Comparison of ENCODE assay signal across 18 cellular contexts in the genomic region with DNA sequence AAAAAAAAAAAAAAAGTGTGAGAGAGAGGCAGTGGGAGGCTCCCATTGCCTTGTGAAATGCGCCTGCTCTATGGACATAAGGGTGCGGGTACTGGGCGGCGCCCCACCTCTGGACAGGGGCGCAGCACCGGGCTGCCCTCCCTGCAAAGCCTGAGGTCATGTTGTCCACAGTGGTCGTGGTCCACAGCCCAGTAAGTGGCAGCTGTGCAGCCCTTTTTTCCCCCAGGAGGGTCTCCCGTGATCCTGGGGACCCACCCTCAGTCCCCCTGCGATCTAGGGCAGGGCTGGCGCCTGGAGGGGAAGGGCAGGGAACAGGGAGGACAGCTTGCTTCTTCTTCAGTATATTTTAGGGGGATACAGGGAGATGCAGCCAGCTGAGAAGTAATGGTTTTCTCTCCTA. TPM values are rescaled to one million over a fixed set of nuclear protein-coding genes. Genes with fewer than 3 reads are reported as not detected.
DNase-seq lines count a peak whose midpoint lies in the region; ATAC-seq and TF ChIP-seq lines count a peak whose summit lies in the region.
"Had no signal": no experiment of that assay in that cellular context is flagged by ENCODE, and none has a peak within 500 bp of the region (broad histone marks: within the 10 kb centered on the region; RNA-seq: fewer than 3 reads in every experiment).

No MANE protein-coding gene starts in this region.

- dilution Hi-C loops in mammary epithelial cell (cut with HindIII; ENCODE audit: low sequenced_read_pairs), result loop anchor here (10.0 kb wide), 1 partner anchor 120 kb away; no protein-coding TSS in a partner anchor

- H3K27me3 Mint-ChIP-seq in MCF 10A (ENCODE audit: insufficient read depth, unreplicated experiment), result no peaks in the 10 kb centered on the region
- no peaks in the 10 kb centered on the region for H3K27me3 Mint-ChIP-seq in type B pancreatic cell
- peaks cover 4% of the 10 kb centered on the region for H3K27me3 Mint-ChIP-seq in progenitor cell of endocrine pancreas
- H3K27me3 Mint-ChIP-seq: activated naive CD8-positive, alpha-beta T cell treated with anti-CD3 and anti-CD28 coated beads for 36 hours; naive thymus-derived CD8-positive, alpha-beta T cell had no signal

- TF ChIP-seq CTCF in mammary epithelial cell (conservative IDR thresholded peaks at IDR 0.05 in 1 of 2, IDR thresholded peaks at IDR 0.05 in 1 of 2; ENCODE audit: extremely low read depth in 1 of 2, insufficient read depth in 1 of 2, low read depth in 1 of 2, low read length in 2 of 2) (no peak), MCF 10A (IDR thresholded peaks at IDR 0.05; ENCODE audit: unreplicated experiment) (no peak), type B pancreatic cell (conservative IDR thresholded peaks at IDR 0.05) (no peak), progenitor cell of endocrine pancreas (IDR thresholded peaks at IDR 0.05; ENCODE audit: unreplicated experiment) (no peak)

- 98% methylated on average over 7 of the region's 10 CpGs for WGBS in mammary epithelial cell (ENCODE audit: low coverage, missing lambda C conversion rate)

- H3K9me3 ChIP-seq in mammary epithelial cell (replicated peaks; ENCODE audit: insufficient read depth, low read length), result no peaks in the 10 kb centered on the region
- H3K9me3 ChIP-seq: Caco-2, SK-N-SH had no signal

- H3K4me1 Mint-ChIP-seq in MCF 10A (ENCODE audit: insufficient read depth, unreplicated experiment), result no peaks in the 10 kb centered on the region
- no peaks in the 10 kb centered on the region for H3K4me1 Mint-ChIP-seq in type B pancreatic cell (ENCODE audit: unreplicated experiment)
- no peaks in the 10 kb centered on the region for H3K4me1 Mint-ChIP-seq in progenitor cell of endocrine pancreas (ENCODE audit: low read depth)

- H3K4me3 ChIP-seq in mammary epithelial cell (replicated peaks in 1 of 3; ENCODE audit: insufficient read depth in 1 of 3, low read depth in 2 of 3, low read length in 3 of 3), result no peak overlapping the region

- H3K36me3 Mint-ChIP-seq in MCF 10A (ENCODE audit: insufficient read depth, unreplicated experiment) (peaks cover 98% of the 10 kb centered on the region), type B pancreatic cell (peaks cover 25% of the 10 kb centered on the region), progenitor cell of endocrine pancreas (ENCODE audit: insufficient read depth) (peaks cover 19% of the 10 kb centered on the region)

- no peak overlapping the region for H3K27ac ChIP-seq in mammary epithelial cell (ENCODE audit: insufficient read depth, low read depth, low read length)
- peak overlapping the region; percentile 42 for H3K27ac ChIP-seq in cingulate gyrus (ENCODE audit: low read depth, low read length)
- H3K27ac ChIP-seq: brain microvascular endothelial cell, parathyroid adenoma had no signal

- H3K9me3 Mint-ChIP-seq in MCF 10A (ENCODE audit: unreplicated experiment) (no peaks in the 10 kb centered on the region), type B pancreatic cell (no peaks in the 10 kb centered on the region), progenitor cell of endocrine pancreas (ENCODE audit: low read depth) (no peaks in the 10 kb centered on the region)
- H3K9me3 Mint-ChIP-seq: activated naive CD8-positive, alpha-beta T cell treated with anti-CD3 and anti-CD28 coated beads for 36 hours; activated T-helper 1 cell treated with anti-CD3 and anti-CD28 coated beads, Interleukin-12 subunit alpha, Interleukin-12 subunit beta, Interleukin-2, Interleukin-4 antibody, amounts not matched to agents 30 ng/mL and 10 ng/mL and 1 ng/mL, durations not matched to agents 14 hours and 24 hours and 36 hours; naive thymus-derived CD8-positive, alpha-beta T cell had no signal

- H3K36me3 ChIP-seq in mammary epithelial cell (ENCODE audit: insufficient read depth, low read length), result peaks cover 56% of the 10 kb centered on the region

- intact Hi-C loops in mammary epithelial cell (cut with micrococcal nuclease), result no loop called here
- intact Hi-C loops in MCF 10A (cut with micrococcal nuclease), result no loop called here

- peaks cover 17% of the 10 kb centered on the region for H3K79me2 ChIP-seq in mammary epithelial cell (ENCODE audit: insufficient read depth, low read length)

- H4K20me1 ChIP-seq in mammary epithelial cell (ENCODE audit: insufficient read depth, low read length), result no peaks in the 10 kb centered on the region

- CTCF ChIA-PET in mammary epithelial cell (lab: Charles Lee; ENCODE audit: low non-redundant PET), result interaction anchor here (0.6 to 0.7 kb wide), 2 partner anchors 87 to 490 kb away, joined by 3 to 19 read pairs; no protein-coding TSS in a partner anchor
- CTCF ChIA-PET in MCF 10A (lab: Yijun Ruan, JAX), result interaction anchor here (0.6 to 13.4 kb wide), 20 partner anchors 12 to 1223 kb away, joined by 3 to 336 read pairs (median 6); no protein-coding TSS in a partner anchor

- no peak overlapping the region for H3K9ac ChIP-seq in mammary epithelial cell (ENCODE audit: insufficient read depth, low read length)
- H3K9ac ChIP-seq: parathyroid adenoma, SK-N-SH had no signal

- POLR2A ChIA-PET in MCF 10A (lab: Yijun Ruan, JAX), result interaction anchor here (0.6 to 0.9 kb wide), 4 partner anchors 10 to 928 kb away, joined by 3 to 4 read pairs (median 3); no protein-coding TSS in a partner anchor

- H2AFZ ChIP-seq in mammary epithelial cell (ENCODE audit: low read depth, low read length), result no peak overlapping the region
- H2AFZ ChIP-seq: parathyroid adenoma had no signal

- in situ Hi-C loops in mammary epithelial cell (cut with MboI; ENCODE audit: low sequenced_read_pairs in 2 of 2), result loop anchor here in 1 of 2 donors (5.0 kb wide), 1 partner anchor 92 kb away; no protein-coding TSS in a partner anchor

- H3K4me1 ChIP-seq in mammary epithelial cell (ENCODE audit: insufficient read depth, low read length), result peaks cover 3% of the 10 kb centered on the region
- H3K4me1 ChIP-seq: Caco-2, parathyroid adenoma had no signal

- ATAC-seq in GM19397 (IDR thresholded peaks at IDR 0.05; ENCODE audit: unreplicated experiment) (no peak), HG03159 (IDR thresholded peaks at IDR 0.05; ENCODE audit: unreplicated experiment) (no peak)

- H3K27ac Mint-ChIP-seq in MCF 10A (ENCODE audit: low read depth, unreplicated experiment), result no peak overlapping the region
- no peak overlapping the region for H3K27ac Mint-ChIP-seq in type B pancreatic cell
- no peak overlapping the region for H3K27ac Mint-ChIP-seq in progenitor cell of endocrine pancreas
- H3K27ac Mint-ChIP-seq: activated naive CD8-positive, alpha-beta T cell treated with anti-CD3 and anti-CD28 coated beads for 36 hours; activated T-helper 1 cell treated with anti-CD3 and anti-CD28 coated beads, Interleukin-12 subunit alpha, Interleukin-12 subunit beta, Interleukin-2, Interleukin-4 antibody, amounts not matched to agents 30 ng/mL and 10 ng/mL and 1 ng/mL, durations not matched to agents 14 hours and 24 hours and 36 hours had no signal

- H3K4me3 Mint-ChIP-seq in MCF 10A (ENCODE audit: unreplicated experiment) (no peak overlapping the region), type B pancreatic cell (peak overlapping the region; percentile 72), progenitor cell of endocrine pancreas (ENCODE audit: low read depth) (no peak overlapping the region)
- H3K4me3 Mint-ChIP-seq: activated naive CD8-positive, alpha-beta T cell treated with anti-CD3 and anti-CD28 coated beads for 36 hours; activated T-helper 1 cell treated with anti-CD3 and anti-CD28 coated beads, Interleukin-12 subunit alpha, Interleukin-12 subunit beta, Interleukin-2, Interleukin-4 antibody, amounts not matched to agents 30 ng/mL and 10 ng/mL and 1 ng/mL, durations not matched to agents 14 hours and 24 hours and 36 hours; naive thymus-derived CD8-positive, alpha-beta T cell had no signal

- no peak overlapping the region for H3K4me2 ChIP-seq in mammary epithelial cell (ENCODE audit: insufficient read depth, low read depth, low read length)
- H3K4me2 ChIP-seq: SK-N-SH had no signal

- BruUV-seq in mammary epithelial cell (replicated peaks; lab: Mats Ljungman, UMichigan) (TSS peak; percentile 25), MCF 10A (replicated peaks; lab: Mats Ljungman, UMichigan) (no TSS peak)

- DNase-seq in mammary epithelial cell (no peak), MCF 10A (ENCODE audit: unreplicated experiment) (no peak), mesenteric fat pad (ENCODE audit: low spot score) (peak; percentile 77), type B pancreatic cell (ENCODE audit: extremely low spot score, unreplicated experiment) (no peak), progenitor cell of endocrine pancreas (ENCODE audit: low spot score, unreplicated experiment) (no peak)
- DNase-seq: NCI-H1105, NCI-H510A treated with DMSO at 0.1 percent for 48 hours, T1000 had no signal

- H3K27me3 ChIP-seq in mammary epithelial cell (ENCODE audit: insufficient read depth, low read length), result no peaks in the 10 kb centered on the region
- H3K27me3 ChIP-seq: brain microvascular endothelial cell had no signal

RNA-seq across cellular contexts. Expression of a gene that starts 37.9 kb away (rescaled TPM):
- total RNA-seq in mammary epithelial cell, result 10 to 100 TPM; 28.3 to 54.8 TPM
- polyA plus RNA-seq in mammary epithelial cell, result 58.5 TPM
- 66.3 TPM for polyA minus RNA-seq in mammary epithelial cell
- total RNA-seq in MCF 10A (2022), result 47.0 and 65.7 TPM in 2 replicates
- 198 TPM for total RNA-seq in mesenteric fat pad
- total RNA-seq in type B pancreatic cell (ENCODE audit: low replicate concordance), result 20.1 and 26.8 TPM in 2 replicates
- total RNA-seq in progenitor cell of endocrine pancreas, result 18.3 and 23.5 TPM in 2 replicates
